ENCODE assay signal across 1 cellular context in the genomic region with DNA sequence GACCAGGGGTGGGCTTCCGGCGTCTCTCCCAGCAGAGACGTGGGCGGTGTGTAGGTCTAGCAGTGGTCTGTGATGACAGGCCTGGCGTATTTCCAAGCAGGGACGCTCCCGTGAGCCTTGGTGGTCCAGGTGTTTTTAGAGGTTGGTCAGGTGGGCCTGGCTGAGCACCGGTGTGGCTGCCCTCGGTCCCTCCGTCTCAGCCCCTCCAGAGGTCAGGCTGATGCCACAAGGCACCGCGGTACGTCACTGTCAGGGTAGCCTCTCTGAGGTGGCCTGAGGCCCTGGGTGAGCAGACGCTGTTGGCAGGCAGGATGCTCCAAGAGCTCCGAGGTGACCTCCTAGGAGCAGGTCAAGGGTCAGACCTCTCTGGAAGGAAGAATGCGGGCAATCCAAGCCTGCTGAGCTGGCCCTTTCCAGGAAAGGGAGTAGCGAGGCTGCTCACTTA.
TF ChIP-seq lines count a peak whose summit lies in the region.

No MANE protein-coding gene starts in this region.

TF ChIP-seq in HEK293, 187 proteins besides CTCF, POLR2A, EP300 and RAD21 (continued from another document):
- TF ChIP-seq ZNF560 (tag by site-specific recombination; IDR thresholded peaks at IDR 0.05; ENCODE audit: borderline replicate concordance) = 0 out of 2 replicates have a peak, but pooled peaks have one; percentile 13
